8 cellular contexts compared by ENCODE assay signal in genomic region chr6:34696739-34697543, GRCh38. TPM values are rescaled to one million over a fixed set of nuclear protein-coding genes. Genes with fewer than 3 reads are reported as not detected.
DNase-seq lines count a peak whose midpoint lies in the region; ATAC-seq and TF ChIP-seq lines count a peak whose summit lies in the region.

Gene ILRUN, minus strand, starts transcription at chr6:34696767. Its CDS starts 164 bp downstream, at chr6:34696603.

- H3K79me2 ChIP-seq in PC-9 (ENCODE audit: low read depth), result peaks cover 46% of the 10 kb centered on the region

- in situ Hi-C loops in KBM-7 (cut with MboI; ENCODE audit: low pct_unique_long_range_greater_than_20kb, low sequenced_read_pairs), result no loop called here

- TF ChIP-seq CTCF in PC-9 (conservative IDR thresholded peaks at IDR 0.05), result no peak
- TF ChIP-seq CTCF in epithelial cell of proximal tubule (conservative IDR thresholded peaks at IDR 0.05; ENCODE audit: low read depth, low read length), result no peak

- H4K20me1 ChIP-seq in PC-9 (ENCODE audit: insufficient read depth), result no peaks in the 10 kb centered on the region; the same call in 1 of the 2 replicates

- peaks cover 29% of the 10 kb centered on the region for H3K4me1 ChIP-seq in PC-9 (replicated peaks; ENCODE audit: insufficient read depth)

- no peaks in the 10 kb centered on the region; the same call in 1 of the 2 replicates for H3F3A ChIP-seq in PC-9 (ENCODE audit: insufficient read depth, low read depth)

- peak within 1 kb of the TSS; percentile 93 for H2AFZ ChIP-seq in PC-9

- POLR2A ChIA-PET in PC-9 (lab: Charles Lee; ENCODE audit: unreplicated experiment), result interaction anchor here (0.6 to 1.6 kb wide), 5 partner anchors 21 to 540 kb away, joined by 3 to 23 read pairs (median 3); partner anchors contain the start of gene SNRPC

- H3K4me3 ChIP-seq in PC-9 (peak within 1 kb of the TSS; percentile 99), epithelial cell of proximal tubule (ENCODE audit: low read depth, low read length) (peak within 1 kb of the TSS; percentile 97)

- no peaks in the 10 kb centered on the region for H3K27me3 ChIP-seq in PC-9 (ENCODE audit: insufficient read depth, low read depth)

- H3K27ac ChIP-seq in PC-9, result peak within 1 kb of the TSS; percentile 51

- no peaks in the 10 kb centered on the region for H3K9me2 ChIP-seq in PC-9 (ENCODE audit: insufficient read depth)

- H3K9me3 ChIP-seq in PC-9 (ENCODE audit: insufficient read depth, low read depth), result no peaks in the 10 kb centered on the region

- intact Hi-C loops in PC-9 (cut with micrococcal nuclease; ENCODE audit: unreplicated experiment), result loop anchor here (1.0 kb wide), 1 partner anchor 60 kb away; the partner anchor contains the start of gene SNRPC

- CTCF ChIA-PET in PC-9 (lab: Charles Lee), result interaction anchor here (0.6 kb wide), 2 partner anchors 72 to 115 kb away, joined by 5 read pairs; no protein-coding TSS in a partner anchor

- peak within 1 kb of the TSS; percentile 96 for H3K4me2 ChIP-seq in PC-9

- ATAC-seq in GM21576 (IDR thresholded peaks at IDR 0.05; ENCODE audit: unreplicated experiment), result peak; percentile 67

- TSS peak; percentile 99 for BruUV-seq in PC-9 (replicated peaks; lab: Mats Ljungman, UMichigan)

- peaks cover 7% of the 10 kb centered on the region; the same call in 1 of the 2 replicates for H3K36me3 ChIP-seq in PC-9 (ENCODE audit: low read depth)

- DNase-seq in DMS 273 (lab: John Stamatoyannopoulos, UW; ENCODE audit: unreplicated experiment) (peak; percentile 98), KBM-7 (peak; percentile 97), PC-9 (peak; percentile 79 to 96), epithelial cell of proximal tubule (ENCODE audit: low read depth) (no peak), mucosa of gallbladder (ENCODE audit: low spot score) (peak; percentile 97)
- DNase-seq in activated T-cell treated with anti-CD3 and anti-CD28 coated beads, Interleukin-2, amount 50 U/mL, for 1 hour, result peak; percentile 98
- DNase-seq in stimulated activated CD8-positive, alpha-beta memory T cell treated with anti-CD3 and anti-CD28 coated beads, Interleukin-4, amount 100 ng/mL, for 24 hours (ENCODE audit: low read depth), result peak; percentile 93

RNA-seq across cellular contexts. Expression of gene ILRUN, which starts in this region (rescaled TPM):
- total RNA-seq in PC-9 (2021) (57.8 and 68.9 TPM in 2 replicates), epithelial cell of proximal tubule (22.0 and 29.8 TPM in 2 replicates), mucosa of gallbladder (89.5 TPM)
